16 cellular contexts compared by ENCODE assay signal in the genomic region with DNA sequence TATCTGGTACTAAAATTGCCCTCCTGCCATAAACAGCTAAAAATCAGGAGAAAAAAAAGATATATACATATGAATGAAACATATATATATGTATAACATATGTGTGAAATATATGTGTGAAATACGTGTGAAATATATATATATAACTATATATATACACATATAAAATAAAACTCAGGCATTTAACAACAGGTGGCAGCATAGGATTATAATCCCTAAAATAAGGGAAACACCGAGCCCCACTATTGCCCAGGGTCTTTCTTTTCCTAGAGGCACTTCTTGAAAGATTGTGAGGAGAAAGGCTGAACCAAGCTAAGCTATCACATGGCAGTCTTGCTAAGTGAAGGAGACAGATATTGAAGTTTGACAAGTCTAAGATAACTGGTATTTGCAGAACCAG.
A peak's percentile ranks its signal among the peaks of the same experiment; 100 is the strongest.
DNase-seq lines count a peak whose midpoint lies in the region; ATAC-seq and TF ChIP-seq lines count a peak whose summit lies in the region.
"Had no signal": no experiment of that assay in that cellular context is flagged by ENCODE, and none has a peak within 500 bp of the region (broad histone marks: within the 10 kb centered on the region; RNA-seq: fewer than 3 reads in every experiment).

No MANE protein-coding gene starts in this region.

- no peak for ATAC-seq in HG03378 (IDR thresholded peaks at IDR 0.05; ENCODE audit: unreplicated experiment)
- no peak for ATAC-seq in activated CD4-positive, CD25-positive, alpha-beta regulatory T cell treated with anti-CD3 and anti-CD28 coated beads, Interleukin-2, amount 50 U/mL, for 24 hours
- ATAC-seq: activated CD8-positive, alpha-beta T cell treated with anti-CD3 and anti-CD28 coated beads, Interleukin-2, amount 10 ng/mL, durations not matched to agents 7 days and 5 days; left lung; stimulated activated naive B cell treated with anti-CD40 and anti-IgM and Interleukin-4, amounts not matched to agents 10 μg/mL and 1 μg/mL and 100 μg/mL, for 72 hours had no signal

- in situ Hi-C loops in astrocyte of the cerebellum (cut with HindIII; ENCODE audit: low sequenced_read_pairs) = no loop called here

- TF ChIP-seq CTCF in astrocyte of the cerebellum (IDR thresholded peaks at IDR 0.05; ENCODE audit: low read depth, low read length, missing control alignments) = peak; percentile 5

- DNase-seq in NOMO-1 treated with DMSO at 0.1 percent for 48 hours (lab: John Stamatoyannopoulos, UW; ENCODE audit: unreplicated experiment) (peak; percentile 10), NOMO-1 treated with dmso at 0.1 percent for 144 hours (lab: John Stamatoyannopoulos, UW; ENCODE audit: unreplicated experiment) (no peak), NAMALWA (ENCODE audit: low spot score) (peak; percentile 9), astrocyte of the cerebellum (ENCODE audit: low read depth) (no peak), superior temporal gyrus (ENCODE audit: extremely low spot score) (peak; percentile 51), COLO668 (lab: John Stamatoyannopoulos, UW; ENCODE audit: unreplicated experiment) (no peak)
- DNase-seq: activated CD8-positive, alpha-beta T cell treated with anti-CD3 and anti-CD28 coated beads, Interleukin-2, amount 10 ng/mL, durations not matched to agents 7 days and 5 days; central memory CD4-positive, alpha-beta T cell; left lung; NCI-H2081 treated with DMSO at 0.1 percent for 48 hours; PC-9; spleen; stimulated activated naive B cell treated with anti-CD40 and anti-IgM and Interleukin-4, amounts not matched to agents 10 μg/mL and 1 μg/mL and 100 μg/mL, for 72 hours had no signal

- no peak overlapping the region for H3K4me3 ChIP-seq in astrocyte of the cerebellum (ENCODE audit: low read depth, low read length)
- H3K4me3 ChIP-seq: left lung, PC-9, prostate gland, spleen had no signal

Comparison
In these comparisons a context has a peak if more than half of its experiments do, and no peak if none do; other contexts are left out.
1. DNase-seq: peak in NOMO-1 treated with DMSO at 0.1 percent for 48 hours (single experiment), NAMALWA (single experiment) and superior temporal gyrus (single experiment); none in NOMO-1 treated with dmso at 0.1 percent for 144 hours (single experiment), astrocyte of the cerebellum (single experiment) and COLO668 (single experiment).